Comparison of ENCODE assay signal across 1 cellular context in genomic region chr1:32334864-32335618, GRCh38.
TF ChIP-seq lines count a peak whose summit lies in the region.

No MANE protein-coding gene starts in this region.

TF ChIP-seq in K562, 482 proteins besides CTCF, POLR2A, EP300 and RAD21 (continued from another document and continues in another):
- TF ChIP-seq ZBTB2 (IDR thresholded peaks at IDR 0.05) (peak; percentile 44; the same call in 1 of the 2 replicates), ELF4 (CRISPR knock-in tag; IDR thresholded peaks at IDR 0.05) (no peak), FOXJ2 (tag; IDR thresholded peaks at IDR 0.05) (no peak), NRF1 (conservative IDR thresholded peaks at IDR 0.05 in 1 of 2, IDR thresholded peaks at IDR 0.05 in 1 of 2) (peak; percentile 39 to 57; a peak in 3 of 4 replicates), TAF9B (IDR thresholded peaks at IDR 0.05; ENCODE audit: partially characterized antibody) (no peak), E2F1 (CRISPR knock-in tag; IDR thresholded peaks at IDR 0.05) (0 out of 2 replicates have a peak, but pooled peaks have one; percentile 57), GABPB1 (CRISPR knock-in tag; IDR thresholded peaks at IDR 0.05) (peak; percentile 64), PYGO2 (tag; IDR thresholded peaks at IDR 0.05) (no peak), ZKSCAN1 (IDR thresholded peaks at IDR 0.05; ENCODE audit: low read depth, low read length) (no peak), ARHGAP35 (IDR thresholded peaks at IDR 0.05; ENCODE audit: partially characterized antibody) (peak; percentile 55), HDAC1 (IDR thresholded peaks at IDR 0.05) (peak in 1 of 2 experiments; percentile 85; a peak in 2 of 4 replicates), ZNF445 (CRISPR knock-in tag; IDR thresholded peaks at IDR 0.05; ENCODE audit: low read depth) (no peak), MTA3 (IDR thresholded peaks at IDR 0.05; ENCODE audit: borderline replicate concordance) (peak; percentile 77; the same call in 1 of the 2 replicates), ZNF75A (CRISPR knock-in tag; IDR thresholded peaks at IDR 0.05) (no peak), ZNF584 (CRISPR knock-in tag; IDR thresholded peaks at IDR 0.05; ENCODE audit: low read depth) (no peak), ETS1 (conservative IDR thresholded peaks at IDR 0.05; ENCODE audit: control insufficient read depth, low read depth, low read length) (peak; percentile 37), GTF2F1 (IDR thresholded peaks at IDR 0.05; ENCODE audit: low read depth, low read length) (no peak), ZNF589 (CRISPR knock-in tag; IDR thresholded peaks at IDR 0.05; ENCODE audit: low read depth) (no peak), PRMT5 (CRISPR knock-in tag; IDR thresholded peaks at IDR 0.05) (no peak), SREBF2 (CRISPR knock-in tag; IDR thresholded peaks at IDR 0.05) (no peak), ESRRA (IDR thresholded peaks at IDR 0.05; ENCODE audit: borderline replicate concordance, low read depth) (peak; percentile 83), RBFOX2 (IDR thresholded peaks at IDR 0.05; ENCODE audit: low read depth, low read length) (peak; percentile 88), STAT5B (CRISPR knock-in tag; IDR thresholded peaks at IDR 0.05) (no peak), BCL6 (CRISPR knock-in tag; IDR thresholded peaks at IDR 0.05) (no peak), ZNF311 (CRISPR knock-in tag; IDR thresholded peaks at IDR 0.05) (no peak), GATAD2A (IDR thresholded peaks at IDR 0.05) (peak; percentile 96), SAFB2 (IDR thresholded peaks at IDR 0.05; ENCODE audit: borderline replicate concordance, low read depth, low read length, severe bottlenecking) (no peak), ZBTB17 (CRISPR knock-in tag; IDR thresholded peaks at IDR 0.05) (0 out of 2 replicates have a peak, but pooled peaks have one; percentile 56), ZNF699 (CRISPR knock-in tag; IDR thresholded peaks at IDR 0.05; ENCODE audit: insufficient replicate concordance) (no peak), ZFP1 (CRISPR knock-in tag; IDR thresholded peaks at IDR 0.05) (no peak), GABPA (tag; conservative IDR thresholded peaks at IDR 0.05; ENCODE audit: low read depth) (0 out of 2 replicates have a peak, but pooled peaks have one; percentile 25), PCBP1 (IDR thresholded peaks at IDR 0.05; ENCODE audit: low read depth, low read length, poor library complexity, severe bottlenecking) (peak; percentile 64), CTBP1 (IDR thresholded peaks at IDR 0.05; ENCODE audit: borderline replicate concordance) (peak; percentile 94), SLC30A9 (CRISPR knock-in tag; IDR thresholded peaks at IDR 0.05) (no peak)
- TF ChIP-seq, protein P1, sequence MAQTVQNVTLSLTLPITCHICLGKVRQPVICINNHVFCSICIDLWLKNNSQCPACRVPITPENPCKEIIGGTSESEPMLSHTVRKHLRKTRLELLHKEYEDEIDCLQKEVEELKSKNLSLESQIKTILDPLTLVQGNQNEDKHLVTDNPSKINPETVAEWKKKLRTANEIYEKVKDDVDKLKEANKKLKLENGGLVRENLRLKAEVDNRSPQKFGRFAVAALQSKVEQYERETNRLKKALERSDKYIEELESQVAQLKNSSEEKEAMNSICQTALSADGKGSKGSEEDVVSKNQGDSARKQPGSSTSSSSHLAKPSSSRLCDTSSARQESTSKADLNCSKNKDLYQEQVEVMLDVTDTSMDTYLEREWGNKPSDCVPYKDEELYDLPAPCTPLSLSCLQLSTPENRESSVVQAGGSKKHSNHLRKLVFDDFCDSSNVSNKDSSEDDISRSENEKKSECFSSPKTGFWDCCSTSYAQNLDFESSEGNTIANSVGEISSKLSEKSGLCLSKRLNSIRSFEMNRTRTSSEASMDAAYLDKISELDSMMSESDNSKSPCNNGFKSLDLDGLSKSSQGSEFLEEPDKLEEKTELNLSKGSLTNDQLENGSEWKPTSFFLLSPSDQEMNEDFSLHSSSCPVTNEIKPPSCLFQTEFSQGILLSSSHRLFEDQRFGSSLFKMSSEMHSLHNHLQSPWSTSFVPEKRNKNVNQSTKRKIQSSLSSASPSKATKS (CRISPR knock-in tag; IDR thresholded peaks at IDR 0.05), result no peak
- TF ChIP-seq, protein P2, sequence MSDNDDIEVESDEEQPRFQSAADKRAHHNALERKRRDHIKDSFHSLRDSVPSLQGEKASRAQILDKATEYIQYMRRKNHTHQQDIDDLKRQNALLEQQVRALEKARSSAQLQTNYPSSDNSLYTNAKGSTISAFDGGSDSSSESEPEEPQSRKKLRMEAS (CRISPR knock-in tag; IDR thresholded peaks at IDR 0.05), result peak; percentile 86
- TF ChIP-seq, protein P3, sequence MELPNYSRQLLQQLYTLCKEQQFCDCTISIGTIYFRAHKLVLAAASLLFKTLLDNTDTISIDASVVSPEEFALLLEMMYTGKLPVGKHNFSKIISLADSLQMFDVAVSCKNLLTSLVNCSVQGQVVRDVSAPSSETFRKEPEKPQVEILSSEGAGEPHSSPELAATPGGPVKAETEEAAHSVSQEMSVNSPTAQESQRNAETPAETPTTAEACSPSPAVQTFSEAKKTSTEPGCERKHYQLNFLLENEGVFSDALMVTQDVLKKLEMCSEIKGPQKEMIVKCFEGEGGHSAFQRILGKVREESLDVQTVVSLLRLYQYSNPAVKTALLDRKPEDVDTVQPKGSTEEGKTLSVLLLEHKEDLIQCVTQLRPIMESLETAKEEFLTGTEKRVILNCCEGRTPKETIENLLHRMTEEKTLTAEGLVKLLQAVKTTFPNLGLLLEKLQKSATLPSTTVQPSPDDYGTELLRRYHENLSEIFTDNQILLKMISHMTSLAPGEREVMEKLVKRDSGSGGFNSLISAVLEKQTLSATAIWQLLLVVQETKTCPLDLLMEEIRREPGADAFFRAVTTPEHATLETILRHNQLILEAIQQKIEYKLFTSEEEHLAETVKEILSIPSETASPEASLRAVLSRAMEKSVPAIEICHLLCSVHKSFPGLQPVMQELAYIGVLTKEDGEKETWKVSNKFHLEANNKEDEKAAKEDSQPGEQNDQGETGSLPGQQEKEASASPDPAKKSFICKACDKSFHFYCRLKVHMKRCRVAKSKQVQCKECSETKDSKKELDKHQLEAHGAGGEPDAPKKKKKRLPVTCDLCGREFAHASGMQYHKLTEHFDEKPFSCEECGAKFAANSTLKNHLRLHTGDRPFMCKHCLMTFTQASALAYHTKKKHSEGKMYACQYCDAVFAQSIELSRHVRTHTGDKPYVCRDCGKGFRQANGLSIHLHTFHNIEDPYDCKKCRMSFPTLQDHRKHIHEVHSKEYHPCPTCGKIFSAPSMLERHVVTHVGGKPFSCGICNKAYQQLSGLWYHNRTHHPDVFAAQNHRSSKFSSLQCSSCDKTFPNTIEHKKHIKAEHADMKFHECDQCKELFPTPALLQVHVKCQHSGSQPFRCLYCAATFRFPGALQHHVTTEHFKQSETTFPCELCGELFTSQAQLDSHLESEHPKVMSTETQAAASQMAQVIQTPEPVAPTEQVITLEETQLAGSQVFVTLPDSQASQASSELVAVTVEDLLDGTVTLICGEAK (IDR thresholded peaks at IDR 0.05), result 0 out of 2 replicates have a peak, but pooled peaks have one; percentile 32
- TF ChIP-seq, protein P3 (CRISPR knock-in tag; IDR thresholded peaks at IDR 0.05), result no peak
- TF ChIP-seq, protein P4, sequence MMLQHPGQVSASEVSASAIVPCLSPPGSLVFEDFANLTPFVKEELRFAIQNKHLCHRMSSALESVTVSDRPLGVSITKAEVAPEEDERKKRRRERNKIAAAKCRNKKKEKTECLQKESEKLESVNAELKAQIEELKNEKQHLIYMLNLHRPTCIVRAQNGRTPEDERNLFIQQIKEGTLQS (IDR thresholded peaks at IDR 0.05), result no peak
- TF ChIP-seq, protein P4 (CRISPR knock-in tag; conservative IDR thresholded peaks at IDR 0.05), result no peak
- TF ChIP-seq, protein P5, sequence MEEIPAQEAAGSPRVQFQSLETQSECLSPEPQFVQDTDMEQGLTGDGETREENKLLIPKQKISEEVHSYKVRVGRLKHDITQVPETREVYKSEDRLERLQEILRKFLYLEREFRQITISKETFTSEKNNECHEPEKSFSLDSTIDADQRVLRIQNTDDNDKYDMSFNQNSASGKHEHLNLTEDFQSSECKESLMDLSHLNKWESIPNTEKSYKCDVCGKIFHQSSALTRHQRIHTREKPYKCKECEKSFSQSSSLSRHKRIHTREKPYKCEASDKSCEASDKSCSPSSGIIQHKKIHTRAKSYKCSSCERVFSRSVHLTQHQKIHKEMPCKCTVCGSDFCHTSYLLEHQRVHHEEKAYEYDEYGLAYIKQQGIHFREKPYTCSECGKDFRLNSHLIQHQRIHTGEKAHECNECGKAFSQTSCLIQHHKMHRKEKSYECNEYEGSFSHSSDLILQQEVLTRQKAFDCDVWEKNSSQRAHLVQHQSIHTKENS (CRISPR knock-in tag; IDR thresholded peaks at IDR 0.05), result no peak
- TF ChIP-seq, protein P6, sequence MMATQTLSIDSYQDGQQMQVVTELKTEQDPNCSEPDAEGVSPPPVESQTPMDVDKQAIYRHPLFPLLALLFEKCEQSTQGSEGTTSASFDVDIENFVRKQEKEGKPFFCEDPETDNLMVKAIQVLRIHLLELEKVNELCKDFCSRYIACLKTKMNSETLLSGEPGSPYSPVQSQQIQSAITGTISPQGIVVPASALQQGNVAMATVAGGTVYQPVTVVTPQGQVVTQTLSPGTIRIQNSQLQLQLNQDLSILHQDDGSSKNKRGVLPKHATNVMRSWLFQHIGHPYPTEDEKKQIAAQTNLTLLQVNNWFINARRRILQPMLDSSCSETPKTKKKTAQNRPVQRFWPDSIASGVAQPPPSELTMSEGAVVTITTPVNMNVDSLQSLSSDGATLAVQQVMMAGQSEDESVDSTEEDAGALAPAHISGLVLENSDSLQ (IDR thresholded peaks at IDR 0.05), result no peak
- TF ChIP-seq, protein P7, sequence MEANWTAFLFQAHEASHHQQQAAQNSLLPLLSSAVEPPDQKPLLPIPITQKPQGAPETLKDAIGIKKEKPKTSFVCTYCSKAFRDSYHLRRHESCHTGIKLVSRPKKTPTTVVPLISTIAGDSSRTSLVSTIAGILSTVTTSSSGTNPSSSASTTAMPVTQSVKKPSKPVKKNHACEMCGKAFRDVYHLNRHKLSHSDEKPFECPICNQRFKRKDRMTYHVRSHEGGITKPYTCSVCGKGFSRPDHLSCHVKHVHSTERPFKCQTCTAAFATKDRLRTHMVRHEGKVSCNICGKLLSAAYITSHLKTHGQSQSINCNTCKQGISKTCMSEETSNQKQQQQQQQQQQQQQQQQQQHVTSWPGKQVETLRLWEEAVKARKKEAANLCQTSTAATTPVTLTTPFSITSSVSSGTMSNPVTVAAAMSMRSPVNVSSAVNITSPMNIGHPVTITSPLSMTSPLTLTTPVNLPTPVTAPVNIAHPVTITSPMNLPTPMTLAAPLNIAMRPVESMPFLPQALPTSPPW (CRISPR knock-in tag; IDR thresholded peaks at IDR 0.05), result peak; percentile 97
